8 cellular contexts compared by ENCODE assay signal in the genomic region with DNA sequence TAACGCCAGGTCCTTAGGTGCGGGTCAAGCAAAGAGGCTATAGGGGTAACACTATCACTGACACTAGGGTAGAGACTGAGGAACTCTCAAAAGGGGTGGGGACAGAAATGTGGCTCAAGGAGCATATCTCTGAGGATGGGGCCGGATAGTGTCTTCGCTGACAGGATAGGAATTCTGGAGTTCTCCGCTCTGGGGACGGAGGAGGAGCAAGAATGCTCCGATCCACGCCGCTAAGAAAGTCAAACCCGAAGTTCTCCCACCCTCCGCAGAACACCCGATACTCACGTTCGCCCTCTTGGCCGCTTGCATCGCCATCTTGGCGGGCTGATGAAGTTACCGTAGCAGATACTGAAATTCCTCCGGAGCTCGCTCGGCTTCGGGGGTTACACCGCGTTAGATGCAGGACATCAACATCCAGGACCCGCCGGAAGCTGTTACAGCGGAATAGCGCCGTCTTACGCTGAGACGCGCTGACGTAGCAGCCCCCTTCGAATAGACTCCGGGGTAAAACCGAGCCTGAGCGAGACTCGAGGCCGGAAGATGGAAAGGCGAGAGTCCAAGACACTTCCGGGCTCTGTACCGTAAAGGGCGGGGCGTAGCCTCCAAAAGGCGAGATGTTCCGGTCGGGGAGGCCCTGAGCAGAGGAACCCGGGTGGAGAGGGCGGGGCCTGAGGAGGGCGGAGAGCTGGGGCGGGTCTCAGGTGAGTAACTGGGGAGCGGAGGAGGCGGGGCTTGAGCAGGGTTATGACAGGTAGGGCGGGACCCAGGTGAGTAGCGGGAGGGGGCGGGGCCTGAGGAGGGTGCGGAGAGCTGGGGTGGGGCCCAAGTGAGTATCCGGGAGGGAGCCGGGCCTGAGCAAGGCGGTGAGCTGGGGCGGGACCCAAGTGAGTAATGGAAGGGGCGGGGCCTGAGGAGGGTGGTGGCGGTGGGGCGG. TPM values are rescaled to one million over a fixed set of nuclear protein-coding genes. Genes with fewer than 3 reads are reported as not detected.
DNase-seq lines count a peak whose midpoint lies in the region; ATAC-seq and TF ChIP-seq lines count a peak whose summit lies in the region.

A gene with protein sequence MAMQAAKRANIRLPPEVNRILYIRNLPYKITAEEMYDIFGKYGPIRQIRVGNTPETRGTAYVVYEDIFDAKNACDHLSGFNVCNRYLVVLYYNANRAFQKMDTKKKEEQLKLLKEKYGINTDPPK (minus strand): TSS at position 412 of the 934 bp plus-strand sequence. CDS start 97 bp downstream, at position 315.

- H3K27ac ChIP-seq in Panc1 (ENCODE audit: low read length) (peak within 1 kb of the TSS; percentile 94), mucosa of rectum (ENCODE audit: low read depth in 2 of 2, low read length in 2 of 2) (peak within 1 kb of the TSS; percentile 93 to 98)

- H3K27me3 Mint-ChIP-seq in activated T-cell treated with anti-CD3 and anti-CD28 coated beads, Interleukin-2, amount 50 U/mL, for 4 hours (ENCODE audit: low read depth) = no peaks in the 10 kb centered on the region

- peaks cover 24% of the 10 kb centered on the region for H3K4me1 Mint-ChIP-seq in activated T-cell treated with anti-CD3 and anti-CD28 coated beads, Interleukin-2, amount 50 U/mL, for 4 hours (ENCODE audit: low read depth)

- ATAC-seq in GM21723 (IDR thresholded peaks at IDR 0.05; ENCODE audit: unreplicated experiment) (peak; percentile 97), Panc1 (peak; percentile 96)
- ATAC-seq in activated T-cell treated with anti-CD3 and anti-CD28 coated beads, Interleukin-2, amount 50 U/mL, for 4 hours = peak; percentile 90 to 91

- no peak for TF ChIP-seq CTCF in Panc1 (IDR thresholded peaks at IDR 0.05)

- H3K4me3 ChIP-seq in Panc1 (ENCODE audit: low read depth in 2 of 2, low read length in 2 of 2) (peak within 1 kb of the TSS; percentile 96 to 97), mucosa of rectum (ENCODE audit: low read length in 2 of 2) (peak within 1 kb of the TSS; percentile 87 to 98)

- intact Hi-C loops in Panc1 (cut with micrococcal nuclease; ENCODE audit: unreplicated experiment) = no loop called here

- H3K9me3 ChIP-seq in Panc1 (ENCODE audit: control insufficient read depth, insufficient read depth, low read depth, low read length) (no peaks in the 10 kb centered on the region), mucosa of rectum (ENCODE audit: control insufficient read depth in 2 of 2, low read length in 2 of 2) (no peaks in the 10 kb centered on the region)

- POLR2A ChIA-PET in Panc1 (lab: Charles Lee) = interaction anchor here (0.5 to 1.0 kb wide), 4 partner anchors 13 to 198 kb away, joined by 3 to 11 read pairs (median 3); no protein-coding TSS in a partner anchor

- peak; percentile 90 for TF ChIP-seq POLR2A in erythroblast (IDR thresholded peaks at IDR 0.05; ENCODE audit: low read length)

- H3K9me3 Mint-ChIP-seq in activated T-cell treated with anti-CD3 and anti-CD28 coated beads, Interleukin-2, amount 50 U/mL, for 4 hours = no peaks in the 10 kb centered on the region

- peak within 1 kb of the TSS; percentile 92 for H3K4me3 Mint-ChIP-seq in activated T-cell treated with anti-CD3 and anti-CD28 coated beads, Interleukin-2, amount 50 U/mL, for 4 hours

- peaks cover 18% of the 10 kb centered on the region for H3K36me3 Mint-ChIP-seq in activated T-cell treated with anti-CD3 and anti-CD28 coated beads, Interleukin-2, amount 50 U/mL, for 4 hours (ENCODE audit: insufficient read depth)

- DNase-seq in DMS53 (lab: John Stamatoyannopoulos, UW) (peak; percentile 99), KG1 (lab: John Stamatoyannopoulos, UW) (peak; percentile 94), Panc1 (ENCODE audit: low read depth, low spot score) (peak; percentile 99), erythroblast (lab: John Stamatoyannopoulos, UW) (peak; percentile 98)
- DNase-seq in activated T-cell treated with anti-CD3 and anti-CD28 coated beads, Interleukin-2, amount 50 U/mL, for 4 hours = peak; percentile 100
- DNase-seq in stimulated activated CD8-positive, alpha-beta memory T cell treated with anti-CD3 and anti-CD28 coated beads, Interleukin-4, amount 100 ng/mL, for 48 hours = peak; percentile 100

- peak within 1 kb of the TSS; percentile 92 to 98 for H3K9ac ChIP-seq in mucosa of rectum (ENCODE audit: low read depth in 1 of 2, low read length in 2 of 2)

- TSS peak; percentile 63 for BruUV-seq in Panc1 (replicated peaks; lab: Mats Ljungman, UMichigan)

- H3K4me1 ChIP-seq in Panc1 (ENCODE audit: control insufficient read depth, insufficient read depth, low read length) = peaks cover 13% of the 10 kb centered on the region; the same call in 1 of the 2 replicates
- peaks cover 14 to 21% of the 10 kb centered on the region in 2 donors for H3K4me1 ChIP-seq in mucosa of rectum (ENCODE audit: control insufficient read depth in 2 of 2, insufficient read depth in 2 of 2, low read length in 2 of 2)

- H3K36me3 ChIP-seq in Panc1 (ENCODE audit: control insufficient read depth, insufficient read depth, low read length) (peaks cover 16% of the 10 kb centered on the region), mucosa of rectum (ENCODE audit: control insufficient read depth in 2 of 2, insufficient read depth in 2 of 2, low read length in 2 of 2) (peaks cover 27 to 30% of the 10 kb centered on the region in 2 donors)

- CTCF ChIA-PET in Panc1 (lab: Charles Lee) = interaction anchor here (0.5 to 1.9 kb wide), 3 partner anchors 149 to 252 kb away, joined by 4 to 6 read pairs (median 6); a partner anchor contains a TSS

- H3K27me3 ChIP-seq in Panc1 (ENCODE audit: control insufficient read depth, insufficient read depth, low read length) (no peaks in the 10 kb centered on the region), mucosa of rectum (ENCODE audit: control insufficient read depth in 2 of 2, insufficient read depth in 2 of 2, low read length in 2 of 2) (no peaks in the 10 kb centered on the region)

- in situ Hi-C loops in Panc1 (cut with HindIII; ENCODE audit: low pct_unique_long_range_greater_than_20kb, low sequenced_read_pairs) = no loop called here

RNA-seq across cellular contexts. Expression of the gene that starts here (rescaled TPM):
- 129 TPM for total RNA-seq in Panc1 (2021; ENCODE audit: unreplicated experiment)
- polyA plus RNA-seq in Panc1 (2012; ENCODE audit: insufficient read length) = 100 TPM
- 100 to 1,000 TPM; 146 to 159 (median 147) TPM for total RNA-seq in activated T-cell treated with anti-CD3 and anti-CD28 coated beads, Interleukin-2, amount 50 U/mL, for 4 hours

Comparison
In these comparisons a context has a peak if more than half of its experiments do, and no peak if none do; other contexts are left out.
1. Peak in every context shown above with its lines: DNase-seq, ATAC-seq, H3K4me3 ChIP-seq and H3K27ac ChIP-seq.